ENCODE assay signal across 19 cellular contexts in genomic region chr6:134416501-134417154, GRCh38.
DNase-seq lines count a peak whose midpoint lies in the region; ATAC-seq lines count a peak whose summit lies in the region.
"Had no signal": no experiment of that assay in that cellular context is flagged by ENCODE, and none has a peak within 500 bp of the region (broad histone marks: within the 10 kb centered on the region; RNA-seq: fewer than 3 reads in every experiment).

No MANE protein-coding gene starts in this region.

- H3K36me3 Mint-ChIP-seq in activated T-helper 17 cell treated with anti-CD3 and anti-CD28 coated beads, Interleukin-2, amount 50 U/mL, for 72 hours (ENCODE audit: low read depth) = no peaks in the 10 kb centered on the region

- H3K9me3 Mint-ChIP-seq in activated T-helper 17 cell treated with anti-CD3 and anti-CD28 coated beads, Interleukin-2, amount 50 U/mL, for 72 hours = no peaks in the 10 kb centered on the region
- H3K9me3 Mint-ChIP-seq: memory B cell had no signal

- no peak overlapping the region for H3K27ac Mint-ChIP-seq in activated T-helper 17 cell treated with anti-CD3 and anti-CD28 coated beads, Interleukin-2, amount 50 U/mL, for 72 hours
- H3K27ac Mint-ChIP-seq: GM23338, memory B cell, type B pancreatic cell, WTC11 had no signal

- peaks cover 7% of the 10 kb centered on the region for H3K27me3 Mint-ChIP-seq in activated T-helper 17 cell treated with anti-CD3 and anti-CD28 coated beads, Interleukin-2, amount 50 U/mL, for 72 hours
- H3K27me3 Mint-ChIP-seq: memory B cell had no signal

- intact Hi-C loops in left colon (cut with DNase I, micrococcal nuclease) = no loop called here

- peak overlapping the region; percentile 15 for H3K4me3 Mint-ChIP-seq in activated T-helper 17 cell treated with anti-CD3 and anti-CD28 coated beads, Interleukin-2, amount 50 U/mL, for 72 hours
- H3K4me3 Mint-ChIP-seq: GM23338, memory B cell, type B pancreatic cell, WTC11 had no signal

- peak; percentile 74 to 83 for ATAC-seq in activated CD4-positive, CD25-positive, alpha-beta regulatory T cell treated with anti-CD3 and anti-CD28 coated beads, Interleukin-2, amount 50 U/mL, for 24 hours
- ATAC-seq in activated T-helper 17 cell treated with anti-CD3 and anti-CD28 coated beads, Interleukin-2, amount 50 U/mL, for 72 hours (replicated peaks) = peak; percentile 82
- peak; percentile 62 for ATAC-seq in left colon
- no peak for ATAC-seq in HG03039 (IDR thresholded peaks at IDR 0.05; ENCODE audit: unreplicated experiment)
- ATAC-seq in GM18502 (IDR thresholded peaks at IDR 0.05; ENCODE audit: poor library complexity, unreplicated experiment) = no peak
- ATAC-seq: GM23338, WTC11 had no signal

- no peak for DNase-seq in activated CD4-positive, CD25-positive, alpha-beta regulatory T cell treated with anti-CD3 and anti-CD28 coated beads, Interleukin-2, amount 50 U/mL, for 72 hours
- peak; percentile 87 for DNase-seq in HS-5 (ENCODE audit: low read depth)
- DNase-seq in left colon = no peak
- DNase-seq in COLO668 (lab: John Stamatoyannopoulos, UW; ENCODE audit: unreplicated experiment) = no peak
- DNase-seq: activated effector memory CD4-positive, alpha-beta T cell treated with Interleukin-2 at 50 U/mL for 16 hours; DMS79; NCI-H187; NCI-H82; pancreas; SHP77 treated with DMSO at 0.1 percent for 48 hours; stimulated activated CD4-positive, alpha-beta T cell treated with anti-CD3 and anti-CD28 coated beads, Interleukin-15, amount 100 ng/mL, for 24 hours had no signal

- H3K4me1 Mint-ChIP-seq in activated T-helper 17 cell treated with anti-CD3 and anti-CD28 coated beads, Interleukin-2, amount 50 U/mL, for 72 hours = peaks cover 16% of the 10 kb centered on the region

Comparison
In these comparisons a context has a peak if more than half of its experiments do, and no peak if none do; other contexts are left out.
1. ATAC-seq: peak in activated CD4-positive, CD25-positive, alpha-beta regulatory T cell treated with anti-CD3 and anti-CD28 coated beads, Interleukin-2, amount 50 U/mL, for 24 hours (2 of 2), activated T-helper 17 cell treated with anti-CD3 and anti-CD28 coated beads, Interleukin-2, amount 50 U/mL, for 72 hours (single experiment) and left colon (single experiment); none in HG03039 (single experiment) and GM18502 (single experiment).